Comparison of ENCODE assay signal across 11 cellular contexts in the genomic region with DNA sequence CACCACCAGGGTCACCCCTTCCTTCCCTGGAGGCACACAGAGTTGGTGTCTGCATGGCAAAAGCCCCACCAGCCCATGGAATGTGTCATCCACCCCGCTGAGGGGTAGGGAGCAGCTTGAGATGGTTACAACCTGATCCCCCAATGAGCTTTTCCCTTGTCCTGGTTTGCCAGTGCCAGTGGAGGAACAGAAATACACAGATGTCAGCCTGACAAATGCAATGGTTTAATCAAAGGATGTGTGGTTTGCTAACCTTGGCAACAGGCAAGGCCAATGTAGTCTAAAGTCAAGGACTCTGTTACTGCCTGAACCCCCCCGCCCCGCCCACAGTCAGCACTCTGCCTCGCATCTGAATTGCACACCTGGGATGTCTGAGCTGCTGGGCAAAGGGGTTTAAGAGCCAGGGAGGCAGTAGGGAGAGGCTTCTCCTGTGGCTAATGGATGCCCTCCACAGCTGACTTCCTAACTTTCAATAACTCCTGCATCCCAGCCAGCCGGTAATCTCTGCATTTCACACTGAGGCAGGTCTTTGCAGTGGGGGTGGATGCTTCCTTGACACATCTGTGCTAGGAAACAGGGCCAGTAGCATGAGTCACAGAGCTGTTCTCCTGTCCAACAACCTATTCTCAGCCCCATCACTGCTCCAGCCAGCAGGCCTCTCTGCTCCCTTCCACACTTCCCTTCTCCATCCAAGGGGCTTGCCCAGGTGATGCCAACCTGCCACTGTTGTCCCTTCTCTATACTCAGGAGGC.
A peak's percentile ranks its signal among the peaks of the same experiment; 100 is the strongest.
DNase-seq lines count a peak whose midpoint lies in the region; ATAC-seq, FAIRE-seq and TF ChIP-seq lines count a peak whose summit lies in the region.
"Had no signal": no experiment of that assay in that cellular context is flagged by ENCODE, and none has a peak within 500 bp of the region (broad histone marks: within the 10 kb centered on the region; RNA-seq: fewer than 3 reads in every experiment).

No MANE protein-coding gene starts in this region.

- no peak for TF ChIP-seq CTCF in RWPE2 (IDR thresholded peaks at IDR 0.05; ENCODE audit: poor library complexity, severe bottlenecking)

- H3K9me3 ChIP-seq in RWPE2 (ENCODE audit: severe bottlenecking): no peaks in the 10 kb centered on the region

- H3K36me3 ChIP-seq in RWPE2 (ENCODE audit: low read depth): no peaks in the 10 kb centered on the region

- ATAC-seq in RWPE2 (ENCODE audit: low read depth): peak; percentile 92

- FAIRE-seq in GM19239 (lab: Jason Lieb, UNC): no peak
- FAIRE-seq: G401.6 had no signal

- peak overlapping the region; percentile 86 for H3K27ac ChIP-seq in RWPE2 (ENCODE audit: poor library complexity, severe bottlenecking)

- DNase-seq in Daoy (ENCODE audit: low read depth) (peak; percentile 58), H4 (ENCODE audit: low spot score) (peak; percentile 15), RWPE2 (ENCODE audit: low spot score) (peak; percentile 68), kidney glomerular epithelial cell (lab: John Stamatoyannopoulos, UW) (peak; percentile 60), GM19239 (ENCODE audit: insufficient read length, low spot score) (no peak), Kasumi-1 (lab: John Stamatoyannopoulos, UW) (no peak), NCI-H1092 treated with DMSO at 0.1 percent for 48 hours (lab: John Stamatoyannopoulos, UW) (no peak)
- DNase-seq in activated naive CD4-positive, alpha-beta T cell (lab: John Stamatoyannopoulos, UW): no peak
- DNase-seq: activated T-cell treated with anti-CD3 and anti-CD28 coated beads, Interleukin-2, amount 50 U/mL, for 24 hours; left cardiac atrium had no signal

- H3K27me3 ChIP-seq in RWPE2 (ENCODE audit: insufficient read depth, poor library complexity, severe bottlenecking): no peaks in the 10 kb centered on the region

- H3K4me1 ChIP-seq in RWPE2 (ENCODE audit: insufficient read depth, poor library complexity, severe bottlenecking): peaks cover 21% of the 10 kb centered on the region

- H3K4me3 ChIP-seq in RWPE2 (ENCODE audit: severe bottlenecking): no peak overlapping the region

Comparison
In these comparisons a context has a peak if more than half of its experiments do, and no peak if none do; other contexts are left out.
1. DNase-seq: peak in Daoy (single experiment), H4 (single experiment), RWPE2 (single experiment) and kidney glomerular epithelial cell (single experiment); none in GM19239 (single experiment), activated naive CD4-positive, alpha-beta T cell (0 of 4), Kasumi-1 (0 of 2) and NCI-H1092 treated with DMSO at 0.1 percent for 48 hours (single experiment).